ENCODE assay signal across 8 cellular contexts in the genomic region with DNA sequence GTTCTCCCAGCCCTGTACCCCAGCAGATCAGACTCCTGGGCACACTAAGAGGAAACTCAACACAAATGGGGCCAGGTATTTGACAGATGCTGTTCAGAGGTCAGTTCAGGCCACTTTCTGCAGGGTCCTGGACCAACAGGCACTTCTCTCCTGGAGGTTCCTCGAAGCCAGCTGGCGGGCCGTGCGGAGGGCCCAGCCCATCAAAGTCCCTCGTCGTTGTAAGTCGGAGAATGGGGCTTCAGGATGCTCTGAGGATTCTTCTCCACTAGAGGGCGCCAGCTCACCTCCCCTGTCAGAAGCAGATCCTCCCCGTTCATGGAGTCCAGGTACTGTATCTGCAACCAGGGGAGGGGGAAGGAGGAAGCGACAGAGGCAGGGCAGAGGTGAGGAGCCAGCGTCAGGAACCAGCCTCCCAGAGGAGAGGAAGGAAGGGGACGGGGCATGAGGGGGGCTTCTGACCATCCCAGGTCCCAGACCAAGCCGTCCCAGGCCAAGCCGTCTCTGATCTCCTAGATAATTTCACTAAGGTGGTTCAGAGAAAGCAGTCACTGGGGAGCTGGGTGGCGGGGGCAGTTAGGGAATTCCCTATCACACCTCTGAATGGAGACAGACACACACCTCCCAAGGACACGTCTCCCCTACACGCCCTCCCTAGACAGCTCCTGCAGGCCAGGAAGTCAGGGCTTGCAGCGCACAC. TPM values are rescaled to one million over a fixed set of nuclear protein-coding genes. Genes with fewer than 3 reads are reported as not detected.
A peak's percentile ranks its signal among the peaks of the same experiment; 100 is the strongest.
DNase-seq lines count a peak whose midpoint lies in the region; ATAC-seq lines count a peak whose summit lies in the region.

No MANE protein-coding gene starts in this region.

- H3K4me3 ChIP-seq in NT2/D1 (ENCODE audit: insufficient read length, low read depth), result no peak overlapping the region

- DNase-seq in GM04503 (ENCODE audit: low read depth), result peak; percentile 52
- peak; percentile 91 for DNase-seq in HuH-7.5 (ENCODE audit: low spot score)
- DNase-seq in NT2/D1 (ENCODE audit: low read depth, low spot score), result peak; percentile 94
- peak; percentile 43 for DNase-seq in activated CD8-positive, alpha-beta memory T cell treated with anti-CD3 and anti-CD28 coated beads, Interleukin-2, amount 50 U/mL, for 1 hour (ENCODE audit: extremely low read depth)
- peak; percentile 54 for DNase-seq in epidermal melanocyte (ENCODE audit: insufficient read length, low spot score)
- DNase-seq in mucosa of gallbladder (ENCODE audit: low spot score), result peak; percentile 85
- peak; percentile 64 to 67 for DNase-seq in stimulated activated CD8-positive, alpha-beta memory T cell treated with anti-CD3 and anti-CD28 coated beads, Interleukin-4, amount 100 ng/mL, for 4 hours (ENCODE audit: low read depth in 2 of 2, low spot score in 1 of 2)

- peak overlapping the region; percentile 53 for H3K9ac ChIP-seq in NT2/D1 (ENCODE audit: insufficient read length, low read depth)

- no peak for ATAC-seq in GM19395 (IDR thresholded peaks at IDR 0.05; ENCODE audit: unreplicated experiment)

- peaks cover 11% of the 10 kb centered on the region for H3K4me1 ChIP-seq in NT2/D1 (ENCODE audit: insufficient read depth, insufficient read length)

- H3K36me3 ChIP-seq in NT2/D1 (ENCODE audit: insufficient read depth, insufficient read length, low read length), result peaks cover 41% of the 10 kb centered on the region

- H3K9me3 ChIP-seq in NT2/D1 (ENCODE audit: insufficient read depth, low read length), result no peaks in the 10 kb centered on the region

- H3K27me3 ChIP-seq in NT2/D1 (ENCODE audit: insufficient read depth, insufficient read length), result no peaks in the 10 kb centered on the region

RNA-seq across cellular contexts. Expression of a gene that starts 11.7 kb away (rescaled TPM):
- total RNA-seq in mucosa of gallbladder, result not detected

RNA-seq across cellular contexts. Expression of a gene that starts 19.3 kb away (rescaled TPM):
- 98.5 TPM for total RNA-seq in mucosa of gallbladder

RNA-seq across cellular contexts. Expression of a gene that starts 26.0 kb away (rescaled TPM):
- 123 TPM for total RNA-seq in mucosa of gallbladder

Comparison
In these comparisons a context has a peak if more than half of its experiments do, and no peak if none do; other contexts are left out.
1. DNase-seq: peak in every context shown above with its lines; median percentile 94 in NT2/D1; 91 in HuH-7.5; 85 in mucosa of gallbladder; 66 in stimulated activated CD8-positive, alpha-beta memory T cell treated with anti-CD3 and anti-CD28 coated beads, Interleukin-4, amount 100 ng/mL, for 4 hours; 54 in epidermal melanocyte; 52 in GM04503; 43 in activated CD8-positive, alpha-beta memory T cell treated with anti-CD3 and anti-CD28 coated beads, Interleukin-2, amount 50 U/mL, for 1 hour.